13 cellular contexts compared by ENCODE assay signal in the genomic region with DNA sequence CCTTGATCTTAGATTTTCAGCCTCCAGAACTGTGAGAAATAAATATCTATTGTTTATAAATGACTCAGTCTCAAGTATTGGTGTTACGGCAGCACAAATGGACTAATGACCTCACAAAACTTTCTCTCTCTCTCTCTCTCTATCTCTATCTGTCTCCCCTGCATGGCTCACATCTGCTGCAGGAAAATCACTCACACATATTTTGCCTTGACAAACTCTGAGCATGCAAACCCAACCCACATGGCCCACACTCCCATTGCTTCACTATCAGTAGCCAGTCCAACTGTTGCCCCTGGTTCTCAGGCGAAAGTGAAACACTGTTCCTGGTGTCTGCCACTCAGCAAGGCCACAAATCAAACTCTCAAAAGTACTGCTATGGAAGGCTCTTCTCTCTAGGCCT.
DNase-seq lines count a peak whose midpoint lies in the region; ATAC-seq and TF ChIP-seq lines count a peak whose summit lies in the region.
"Had no signal": no experiment of that assay in that cellular context is flagged by ENCODE, and none has a peak within 500 bp of the region (broad histone marks: within the 10 kb centered on the region; RNA-seq: fewer than 3 reads in every experiment).

No MANE protein-coding gene starts in this region.

- H3K27ac ChIP-seq in OCI-LY7 (ENCODE audit: low read depth, low read length, poor library complexity, severe bottlenecking), result no peak overlapping the region

- H2AFZ ChIP-seq in OCI-LY7 (ENCODE audit: low read length), result no peak overlapping the region

- CTCF ChIA-PET in OCI-LY7 (lab: Charles Lee; ENCODE audit: unreplicated experiment), result interaction anchor here (0.6 kb wide), 1 partner anchor 50 kb away, joined by 3 read pairs; no protein-coding TSS in a partner anchor

- H3K4me1 ChIP-seq in OCI-LY7 (ENCODE audit: insufficient read depth, low read length, poor library complexity, severe bottlenecking), result no peaks in the 10 kb centered on the region

- H3K4me2 ChIP-seq in OCI-LY7 (ENCODE audit: low read length), result no peak overlapping the region

- H3K9me3 ChIP-seq in OCI-LY7 (ENCODE audit: low read length), result no peaks in the 10 kb centered on the region

- H3K4me3 ChIP-seq in foreskin fibroblast (ENCODE audit: low read depth in 1 of 2, low read length in 2 of 2) (no peak overlapping the region), OCI-LY7 (ENCODE audit: low read depth, low read length, poor library complexity, severe bottlenecking) (no peak overlapping the region)

- H4K20me1 ChIP-seq in OCI-LY7 (ENCODE audit: insufficient read depth, low read length), result no peaks in the 10 kb centered on the region

- no TSS peak for BruUV-seq in OCI-LY7 (replicated peaks; lab: Mats Ljungman, UMichigan)

- no peaks in the 10 kb centered on the region for H3K79me2 ChIP-seq in OCI-LY7 (ENCODE audit: insufficient read depth, low read depth, low read length)

- DNase-seq in AG20443 (ENCODE audit: low spot score) (peak; percentile 40), foreskin fibroblast (peak; percentile 49 to 63), SKM-1 treated with dmso at 0.1 percent for 144 hours (lab: John Stamatoyannopoulos, UW; ENCODE audit: unreplicated experiment) (no peak), amniotic stem cell (lab: John Stamatoyannopoulos, UW) (no peak), NCI-H69 (lab: John Stamatoyannopoulos, UW) (no peak), OCI-LY7 (ENCODE audit: low spot score) (no peak)
- DNase-seq: activated CD4-positive, CD25-positive, alpha-beta regulatory T cell treated with anti-CD3 and anti-CD28 coated beads, Interleukin-2, amount 50 U/mL, for 72 hours; erythroblast; naive B cell; NCI-H146; NK-92 treated with Interleukin-12 subunit alpha and Interleukin-12 subunit beta, amount 100 ng/mL, for 24 hours had no signal

- no peaks in the 10 kb centered on the region for H3K9me2 ChIP-seq in OCI-LY7 (ENCODE audit: insufficient read depth, low read length)

- no peak for TF ChIP-seq CTCF in foreskin fibroblast (IDR thresholded peaks at IDR 0.05; ENCODE audit: low read depth, low read length)
- no peak for TF ChIP-seq CTCF in OCI-LY7 (conservative IDR thresholded peaks at IDR 0.05; ENCODE audit: low read length)

- intact Hi-C loops in OCI-LY7 (cut with micrococcal nuclease; ENCODE audit: unreplicated experiment), result no loop called here

- H3K36me3 ChIP-seq in OCI-LY7 (ENCODE audit: insufficient read depth, low read length), result no peaks in the 10 kb centered on the region

- peak; percentile 42 for ATAC-seq in GM19372 (IDR thresholded peaks at IDR 0.05; ENCODE audit: low read depth, unreplicated experiment)
- ATAC-seq in HG03442 (IDR thresholded peaks at IDR 0.05; ENCODE audit: unreplicated experiment), result peak; percentile 40

- POLR2A ChIA-PET in OCI-LY7 (lab: Charles Lee), result no interaction called here

Comparison
In these comparisons a context has a peak if more than half of its experiments do, and no peak if none do; other contexts are left out.
1. DNase-seq: peak in AG20443 (single experiment) and foreskin fibroblast (2 of 2); none in SKM-1 treated with dmso at 0.1 percent for 144 hours (single experiment), amniotic stem cell (single experiment), NCI-H69 (single experiment) and OCI-LY7 (single experiment).